Comparison of ENCODE assay signal across 19 cellular contexts in genomic region chr12:80045594-80045993, GRCh38. TPM values are rescaled to one million over a fixed set of nuclear protein-coding genes. Genes with fewer than 3 reads are reported as not detected.
DNase-seq lines count a peak whose midpoint lies in the region; ATAC-seq and TF ChIP-seq lines count a peak whose summit lies in the region.
"Had no signal": no experiment of that assay in that cellular context is flagged by ENCODE, and none has a peak within 500 bp of the region (broad histone marks: within the 10 kb centered on the region; RNA-seq: fewer than 3 reads in every experiment).

No MANE protein-coding gene starts in this region.

- DNase-seq in BJ (ENCODE audit: low read depth), result peak; percentile 43
- peak; percentile 60 for DNase-seq in NCI-H226
- peak; percentile 90 for DNase-seq in epithelial cell of esophagus (ENCODE audit: low read depth)
- peak; percentile 73 for DNase-seq in kidney tubule cell (ENCODE audit: low spot score)
- DNase-seq in NCI-H446 treated with DMSO at 0.1 percent for 48 hours (lab: John Stamatoyannopoulos, UW), result no peak
- no peak for DNase-seq in germinal center (ENCODE audit: low spot score)
- no peak for DNase-seq in NCI-H2227 treated with DMSO at 0.1 percent for 48 hours (lab: John Stamatoyannopoulos, UW)
- DNase-seq: activated effector memory CD4-positive, alpha-beta T cell treated with Interleukin-2 at 50 U/mL for 16 hours; C1 segment of cervical spinal cord; DMS79; lower lobe of right lung; naive thymus-derived CD4-positive, alpha-beta T cell; NCI-H2029; NCI-H69; Peyer's patch had no signal

- TF ChIP-seq CTCF in BJ (IDR thresholded peaks at IDR 0.05; ENCODE audit: insufficient read depth, low read depth, low read length), result no peak
- no peak for TF ChIP-seq CTCF in epithelial cell of esophagus (IDR thresholded peaks at IDR 0.05; ENCODE audit: insufficient read depth, low read depth, low read length, missing control alignments)

- no peaks in the 10 kb centered on the region for H3K27me3 ChIP-seq in BJ (ENCODE audit: control insufficient read depth, insufficient read depth, low read length)
- H3K27me3 ChIP-seq: ascending aorta, gastroesophageal sphincter, Peyer's patch had no signal

- H3K4me3 ChIP-seq in BJ (ENCODE audit: low read depth, low read length) (no peak overlapping the region), epithelial cell of esophagus (ENCODE audit: low read length) (no peak overlapping the region)
- H3K4me3 ChIP-seq: ascending aorta, gastroesophageal sphincter, lower lobe of right lung, Peyer's patch, prostate gland had no signal

- CTCF ChIA-PET in BJ (lab: Yijun Ruan, JAX), result interaction anchor here (0.6 to 1.1 kb wide), 3 partner anchors 56 to 354 kb away, joined by 3 to 4 read pairs (median 4); no protein-coding TSS in a partner anchor

- no peaks in the 10 kb centered on the region for H3K36me3 ChIP-seq in BJ (ENCODE audit: control insufficient read depth, insufficient read depth, low read length)
- H3K36me3 ChIP-seq: ascending aorta, gastroesophageal sphincter, lower lobe of right lung, Peyer's patch, prostate gland had no signal

- POLR2A ChIA-PET in BJ (lab: Charles Lee), result no interaction called here

- ATAC-seq in GM18519 (IDR thresholded peaks at IDR 0.05; ENCODE audit: low FRiP score, unreplicated experiment), result no peak
- ATAC-seq: gastroesophageal sphincter; lower lobe of right lung; naive thymus-derived CD4-positive, alpha-beta T cell had no signal

RNA-seq across cellular contexts. Expression of gene OTOGL, which starts 53.7 kb away (rescaled TPM):
- polyA plus RNA-seq in BJ (2011; rRNA removed), result 0.10 TPM in 2 replicates
- 0.09 TPM in 1 of 2 replicates, not detected in the other for polyA minus RNA-seq in BJ (2011; rRNA and poly(A)+ RNA removed)
- polyA plus RNA-seq: naive thymus-derived CD4-positive, alpha-beta T cell had no signal

Comparison
In these comparisons a context has a peak if more than half of its experiments do, and no peak if none do; other contexts are left out.
1. DNase-seq: peak in BJ (single experiment), NCI-H226 (single experiment), epithelial cell of esophagus (single experiment) and kidney tubule cell (single experiment); none in NCI-H446 treated with DMSO at 0.1 percent for 48 hours (single experiment), germinal center (single experiment) and NCI-H2227 treated with DMSO at 0.1 percent for 48 hours (single experiment).